8 cellular contexts compared by ENCODE assay signal in genomic region chrX:84186603-84187358, GRCh38. TPM values are rescaled to one million over a fixed set of nuclear protein-coding genes. Genes with fewer than 3 reads are reported as not detected.
DNase-seq lines count a peak whose midpoint lies in the region; ATAC-seq and TF ChIP-seq lines count a peak whose summit lies in the region.

No MANE protein-coding gene starts in this region.

- CTCF ChIA-PET in CD4-positive, alpha-beta T cell (lab: Charles Lee): no interaction called here

- peak overlapping the region; percentile 65 for H3K4me3 ChIP-seq in retinal pigment epithelial cell (ENCODE audit: low read length)

- peaks cover 5% of the 10 kb centered on the region for H3K4me1 Mint-ChIP-seq in CD4-positive, alpha-beta T cell (ENCODE audit: low read depth)

- no peak for DNase-seq in CD4-positive, alpha-beta T cell
- DNase-seq in NCI-H748 treated with DMSO at 0.1 percent for 48 hours (lab: John Stamatoyannopoulos, UW): peak; percentile 44
- peak; percentile 43 for DNase-seq in fibroblast of peridontal ligament (ENCODE audit: extremely low read depth)
- DNase-seq in retinal pigment epithelial cell (ENCODE audit: low read depth): no peak
- no peak for DNase-seq in RPMI8226
- DNase-seq in NCI-H1436 (lab: John Stamatoyannopoulos, UW): no peak
- DNase-seq in substantia nigra (lab: John Stamatoyannopoulos, UW): no peak

- H3K9me3 Mint-ChIP-seq in CD4-positive, alpha-beta T cell: no peaks in the 10 kb centered on the region

- H3K27ac Mint-ChIP-seq in CD4-positive, alpha-beta T cell: no peak overlapping the region

- H3K9me3 ChIP-seq in CD4-positive, alpha-beta T cell (ENCODE audit: control insufficient read depth, low read length): no peaks in the 10 kb centered on the region

- ATAC-seq in CD4-positive, alpha-beta T cell (ENCODE audit: poor library complexity): no peak
- ATAC-seq in GM21390 (IDR thresholded peaks at IDR 0.05; ENCODE audit: unreplicated experiment): peak; percentile 24

- peak overlapping the region; percentile 51 for H3K4me3 Mint-ChIP-seq in CD4-positive, alpha-beta T cell

- POLR2A ChIA-PET in CD4-positive, alpha-beta T cell (lab: Charles Lee): no interaction called here

- H3K36me3 Mint-ChIP-seq in CD4-positive, alpha-beta T cell (ENCODE audit: low read depth): no peaks in the 10 kb centered on the region

- intact Hi-C loops in CD4-positive, alpha-beta T cell (cut with DNase I, micrococcal nuclease): no loop called here

- no peak overlapping the region for H3K27ac ChIP-seq in CD4-positive, alpha-beta T cell (ENCODE audit: low read depth, low read length)
- no peak overlapping the region for H3K27ac ChIP-seq in substantia nigra (ENCODE audit: low read depth, low read length, poor library complexity, severe bottlenecking)

- peaks cover 7% of the 10 kb centered on the region for H3K27me3 ChIP-seq in CD4-positive, alpha-beta T cell (ENCODE audit: control insufficient read depth, insufficient read depth, low read length)

- peaks cover 33% of the 10 kb centered on the region for H3K27me3 Mint-ChIP-seq in CD4-positive, alpha-beta T cell

- no peak for TF ChIP-seq CTCF in CD4-positive, alpha-beta T cell (IDR thresholded peaks at IDR 0.05)
- TF ChIP-seq CTCF in retinal pigment epithelial cell (conservative IDR thresholded peaks at IDR 0.05; ENCODE audit: low read depth, low read length): no peak

RNA-seq across cellular contexts. Expression of gene RPS6KA6, which starts 1.2 kb away (rescaled TPM):
- not detected for total RNA-seq in CD4-positive, alpha-beta T cell

Comparison
In these comparisons a context has a peak if more than half of its experiments do, and no peak if none do; other contexts are left out.
1. DNase-seq: peak in NCI-H748 treated with DMSO at 0.1 percent for 48 hours (single experiment) and fibroblast of peridontal ligament (single experiment); none in CD4-positive, alpha-beta T cell (0 of 10), retinal pigment epithelial cell (single experiment), RPMI8226 (single experiment), NCI-H1436 (single experiment) and substantia nigra (0 of 49).